In genomic region chr14:54532111-54533012, GRCh38 we compare ENCODE assay signal across 14 cellular contexts. TPM values are rescaled to one million over a fixed set of nuclear protein-coding genes. Genes with fewer than 3 reads are reported as not detected.
DNase-seq lines count a peak whose midpoint lies in the region; ATAC-seq and FAIRE-seq lines count a peak whose summit lies in the region.
"Had no signal": no experiment of that assay in that cellular context is flagged by ENCODE, and none has a peak within 500 bp of the region (broad histone marks: within the 10 kb centered on the region; RNA-seq: fewer than 3 reads in every experiment).

No MANE protein-coding gene starts in this region.

- DNase-seq in ureter (ENCODE audit: low spot score) (no peak), RCC 7860 (ENCODE audit: low spot score) (no peak), GF-D8 (lab: John Stamatoyannopoulos, UW) (no peak)
- no peak for DNase-seq in activated T-helper 1 cell treated with anti-CD3 and anti-CD28 coated beads, Interleukin-12 subunit alpha, Interleukin-12 subunit beta, Interleukin-2, Interleukin-4 antibody, amounts not matched to agents 30 ng/mL and 10 ng/mL and 1 ng/mL, durations not matched to agents 14 hours and 24 hours and 36 hours (ENCODE audit: low spot score)
- DNase-seq: activated CD8-positive, alpha-beta memory T cell treated with anti-CD3 and anti-CD28 coated beads, Interleukin-2, amount 10 ng/mL, durations not matched to agents 7 days and 5 days; Calu3; naive thymus-derived CD4-positive, alpha-beta T cell; NCI-H2081 treated with DMSO at 0.1 percent for 48 hours; uterus had no signal

- ATAC-seq in GM18867 (IDR thresholded peaks at IDR 0.05; ENCODE audit: unreplicated experiment): peak; percentile 95
- peak; percentile 87 for ATAC-seq in GM21717 (IDR thresholded peaks at IDR 0.05; ENCODE audit: unreplicated experiment)
- ATAC-seq in HG03354 (IDR thresholded peaks at IDR 0.05; ENCODE audit: poor library complexity, severe bottlenecking, unreplicated experiment): peak; percentile 96
- ATAC-seq: activated CD8-positive, alpha-beta memory T cell treated with anti-CD3 and anti-CD28 coated beads, Interleukin-2, amount 10 ng/mL, durations not matched to agents 7 days and 5 days; naive thymus-derived CD4-positive, alpha-beta T cell had no signal

- no peak overlapping the region for H3K27ac Mint-ChIP-seq in activated T-helper 1 cell treated with anti-CD3 and anti-CD28 coated beads, Interleukin-12 subunit alpha, Interleukin-12 subunit beta, Interleukin-2, Interleukin-4 antibody, amounts not matched to agents 30 ng/mL and 10 ng/mL and 1 ng/mL, durations not matched to agents 14 hours and 24 hours and 36 hours
- H3K27ac Mint-ChIP-seq: activated CD8-positive, alpha-beta memory T cell treated with anti-CD3 and anti-CD28 coated beads, Interleukin-2, amount 10 ng/mL, durations not matched to agents 7 days and 5 days; naive thymus-derived CD4-positive, alpha-beta T cell had no signal

- H3K36me3 Mint-ChIP-seq in activated T-helper 1 cell treated with anti-CD3 and anti-CD28 coated beads, Interleukin-12 subunit alpha, Interleukin-12 subunit beta, Interleukin-2, Interleukin-4 antibody, amounts not matched to agents 30 ng/mL and 10 ng/mL and 1 ng/mL, durations not matched to agents 14 hours and 24 hours and 36 hours (ENCODE audit: low read depth): peaks cover 5% of the 10 kb centered on the region

- no peaks in the 10 kb centered on the region for H3K9me3 Mint-ChIP-seq in activated T-helper 1 cell treated with anti-CD3 and anti-CD28 coated beads, Interleukin-12 subunit alpha, Interleukin-12 subunit beta, Interleukin-2, Interleukin-4 antibody, amounts not matched to agents 30 ng/mL and 10 ng/mL and 1 ng/mL, durations not matched to agents 14 hours and 24 hours and 36 hours
- H3K9me3 Mint-ChIP-seq: naive thymus-derived CD4-positive, alpha-beta T cell had no signal

- intact Hi-C loops in activated T-helper 1 cell treated with anti-CD3 and anti-CD28 coated beads, Interleukin-12 subunit alpha, Interleukin-12 subunit beta, Interleukin-2, Interleukin-4 antibody, amounts not matched to agents 30 ng/mL and 10 ng/mL and 1 ng/mL, durations not matched to agents 14 hours and 24 hours and 36 hours (cut with micrococcal nuclease): no loop called here

- H3K4me3 Mint-ChIP-seq in activated T-helper 1 cell treated with anti-CD3 and anti-CD28 coated beads, Interleukin-12 subunit alpha, Interleukin-12 subunit beta, Interleukin-2, Interleukin-4 antibody, amounts not matched to agents 30 ng/mL and 10 ng/mL and 1 ng/mL, durations not matched to agents 14 hours and 24 hours and 36 hours: no peak overlapping the region
- H3K4me3 Mint-ChIP-seq: activated CD8-positive, alpha-beta memory T cell treated with anti-CD3 and anti-CD28 coated beads, Interleukin-2, amount 10 ng/mL, durations not matched to agents 7 days and 5 days; naive thymus-derived CD4-positive, alpha-beta T cell had no signal

- H3K27me3 Mint-ChIP-seq in activated T-helper 1 cell treated with anti-CD3 and anti-CD28 coated beads, Interleukin-12 subunit alpha, Interleukin-12 subunit beta, Interleukin-2, Interleukin-4 antibody, amounts not matched to agents 30 ng/mL and 10 ng/mL and 1 ng/mL, durations not matched to agents 14 hours and 24 hours and 36 hours (ENCODE audit: insufficient read depth): no peaks in the 10 kb centered on the region
- H3K27me3 Mint-ChIP-seq: activated CD8-positive, alpha-beta memory T cell treated with anti-CD3 and anti-CD28 coated beads, Interleukin-2, amount 10 ng/mL, durations not matched to agents 7 days and 5 days; naive thymus-derived CD4-positive, alpha-beta T cell had no signal

- FAIRE-seq in islet of Langerhans (lab: Jason Lieb, UNC): peak; percentile 43
- no peak for FAIRE-seq in RCC 7860 (lab: Jason Lieb, UNC)
- FAIRE-seq: bronchial epithelial cell had no signal

- no peaks in the 10 kb centered on the region for H3K4me1 Mint-ChIP-seq in activated T-helper 1 cell treated with anti-CD3 and anti-CD28 coated beads, Interleukin-12 subunit alpha, Interleukin-12 subunit beta, Interleukin-2, Interleukin-4 antibody, amounts not matched to agents 30 ng/mL and 10 ng/mL and 1 ng/mL, durations not matched to agents 14 hours and 24 hours and 36 hours (ENCODE audit: low read depth)
- H3K4me1 Mint-ChIP-seq: activated CD8-positive, alpha-beta memory T cell treated with anti-CD3 and anti-CD28 coated beads, Interleukin-2, amount 10 ng/mL, durations not matched to agents 7 days and 5 days had no signal

RNA-seq across cellular contexts. Expression of gene CGRRF1, which starts 22.7 kb away (rescaled TPM):
- total RNA-seq in ureter: 17.2 TPM
- 8.5 and 13.2 TPM in 2 replicates for total RNA-seq in activated T-helper 1 cell treated with anti-CD3 and anti-CD28 coated beads, Interleukin-12 subunit alpha, Interleukin-12 subunit beta, Interleukin-2, Interleukin-4 antibody, amounts not matched to agents 30 ng/mL and 10 ng/mL and 1 ng/mL, durations not matched to agents 14 hours and 24 hours and 36 hours

RNA-seq across cellular contexts. Expression of gene SAMD4A, which starts 34.6 kb away (rescaled TPM):
- 56.6 TPM for total RNA-seq in ureter
- total RNA-seq in activated T-helper 1 cell treated with anti-CD3 and anti-CD28 coated beads, Interleukin-12 subunit alpha, Interleukin-12 subunit beta, Interleukin-2, Interleukin-4 antibody, amounts not matched to agents 30 ng/mL and 10 ng/mL and 1 ng/mL, durations not matched to agents 14 hours and 24 hours and 36 hours: 1.8 TPM in 2 replicates

RNA-seq across cellular contexts. Expression of gene GMFB, which starts 43.6 kb away (rescaled TPM):
- 35.9 TPM for total RNA-seq in ureter
- total RNA-seq in activated T-helper 1 cell treated with anti-CD3 and anti-CD28 coated beads, Interleukin-12 subunit alpha, Interleukin-12 subunit beta, Interleukin-2, Interleukin-4 antibody, amounts not matched to agents 30 ng/mL and 10 ng/mL and 1 ng/mL, durations not matched to agents 14 hours and 24 hours and 36 hours: 39.5 and 39.7 TPM in 2 replicates

Comparison
In these comparisons a context has a peak if more than half of its experiments do, and no peak if none do; other contexts are left out.
1. RNA of gene SAMD4A, which starts 34.6 kb away (total RNA-seq): 56.6 TPM in ureter (single experiment); 1.8 TPM in activated T-helper 1 cell treated with anti-CD3 and anti-CD28 coated beads, Interleukin-12 subunit alpha, Interleukin-12 subunit beta, Interleukin-2, Interleukin-4 antibody, amounts not matched to agents 30 ng/mL and 10 ng/mL and 1 ng/mL, durations not matched to agents 14 hours and 24 hours and 36 hours; every median in the first group is over 10 times any median in the second.
2. Peak in every context shown above with its lines, with median percentiles within 50 percentile points of each other: ATAC-seq.